In the genomic region with DNA sequence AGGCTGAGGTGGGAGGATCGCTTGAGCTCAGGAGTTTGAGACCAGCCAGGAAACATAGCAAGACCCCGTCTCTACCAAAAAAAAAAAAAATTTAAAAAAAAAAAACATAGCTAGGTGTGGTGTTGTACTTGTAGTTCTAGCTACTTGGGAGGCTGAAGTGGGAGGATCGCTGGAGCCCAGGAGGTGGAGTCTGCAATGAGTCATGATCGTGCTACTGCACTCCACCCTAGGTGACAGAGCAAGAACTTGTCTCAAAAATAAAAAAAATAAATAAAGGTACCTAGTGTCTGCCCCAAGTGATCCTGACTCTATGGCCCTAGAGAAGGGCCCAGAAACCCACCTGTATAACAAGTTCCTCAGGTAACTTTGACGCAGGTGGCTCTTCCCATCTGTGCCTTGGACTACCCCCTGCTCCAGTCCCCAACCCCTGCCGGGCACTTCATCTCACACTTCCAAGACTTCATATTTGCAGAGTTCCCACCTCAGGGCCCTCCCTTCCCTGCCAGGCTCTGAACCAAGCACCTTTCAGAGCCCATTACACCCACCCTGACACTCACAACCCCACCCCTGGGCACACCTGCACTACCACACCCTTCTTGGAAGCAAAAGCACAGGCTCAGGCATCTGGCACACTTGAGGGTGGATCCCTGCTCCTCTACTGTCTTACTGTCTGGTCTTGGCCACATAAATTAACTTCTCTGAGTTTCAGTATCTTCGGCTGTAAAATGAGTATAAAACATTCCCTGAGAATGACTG, we compare ENCODE assay signal across 26 cellular contexts.
"Had no signal": no experiment of that assay in that cellular context is flagged by ENCODE, and none has a peak within 500 bp of the region (broad histone marks: within the 10 kb centered on the region; RNA-seq: fewer than 3 reads in every experiment).

No MANE protein-coding gene starts in this region.

- FAIRE-seq: pancreas, small intestine had no signal

- H2AFZ ChIP-seq: hepatocyte had no signal

- H3K27me3 ChIP-seq: adrenal gland, body of pancreas, cardiac muscle cell, pancreas had no signal

- H3K27ac ChIP-seq: adrenal gland, body of pancreas, cardiac muscle cell, coronary artery, gastroesophageal sphincter, hepatocyte, pancreas, prostate gland, sigmoid colon, tibial nerve had no signal

- H3K36me3 ChIP-seq: adrenal gland, cardiac muscle cell, gastroesophageal sphincter, pancreas, prostate gland, sigmoid colon, tibial nerve had no signal

- H3K9me3 ChIP-seq: adrenal gland, pancreas, prostate gland, sigmoid colon had no signal

- H3K4me1 ChIP-seq: adrenal gland, body of pancreas, gastroesophageal sphincter, pancreas, prostate gland, sigmoid colon, tibial nerve had no signal

- H3K4me3 ChIP-seq: adrenal gland, body of pancreas, cardiac muscle cell, coronary artery, gastroesophageal sphincter, hepatocyte, pancreas, prostate gland, sigmoid colon, tibial nerve had no signal

- H3K79me2 ChIP-seq: hepatocyte had no signal

- DNase-seq: activated CD4-positive, alpha-beta T cell treated with anti-CD3 and anti-CD28 coated beads for 4 hours; activated CD4-positive, alpha-beta T cell treated with anti-CD3 and anti-CD28 coated beads, Interleukin-2, amount 50 U/mL, for 4 hours; activated effector memory CD4-positive, alpha-beta T cell treated with Interleukin-2 at 50 U/mL for 16 hours; activated naive CD4-positive, alpha-beta T cell treated with Interleukin-2 at 50 U/mL for 16 hours; activated T-cell treated with anti-CD3 and anti-CD28 coated beads for 4 hours; adrenal gland; aorta; body of pancreas; cerebellar nuclear complex; effector memory CD8-positive, alpha-beta T cell; islet precursor cell; left ventricle myocardium superior; naive thymus-derived CD8-positive, alpha-beta T cell; nucleus accumbens; pancreas; retina; sigmoid colon; small intestine; stimulated activated naive B cell treated with anti-CD40 and anti-IgM and Interleukin-4, amounts not matched to agents 10 μg/mL and 1 μg/mL and 100 μg/mL, for 72 hours; T-helper 1 cell had no signal

- ATAC-seq: body of pancreas; effector memory CD8-positive, alpha-beta T cell; gastroesophageal sphincter; left ventricle myocardium superior; naive thymus-derived CD8-positive, alpha-beta T cell; pancreas; stimulated activated naive B cell treated with anti-CD40 and anti-IgM and Interleukin-4, amounts not matched to agents 10 μg/mL and 1 μg/mL and 100 μg/mL, for 72 hours had no signal

- H3K4me2 ChIP-seq: hepatocyte had no signal
